Comparison of ENCODE assay signal across 20 cellular contexts in genomic region chr18:79985172-79985571, GRCh38. TPM values are rescaled to one million over a fixed set of nuclear protein-coding genes. Genes with fewer than 3 reads are reported as not detected.
DNase-seq lines count a peak whose midpoint lies in the region; ATAC-seq lines count a peak whose summit lies in the region.
"Had no signal": no experiment of that assay in that cellular context is flagged by ENCODE, and none has a peak within 500 bp of the region (broad histone marks: within the 10 kb centered on the region; RNA-seq: fewer than 3 reads in every experiment).

No MANE protein-coding gene starts in this region.

- ATAC-seq in stimulated activated naive CD8-positive, alpha-beta T cell treated with anti-CD3 and anti-CD28 coated beads, Interleukin-15, amount 100 ng/mL, for 72 hours, result no peak
- ATAC-seq: activated naive CD4-positive, alpha-beta T cell treated with anti-CD3 and anti-CD28 coated beads, Interleukin-2, amount 50 U/mL, for 72 hours; activated T-cell treated with anti-CD3 and anti-CD28 coated beads, Interleukin-2, amount 50 U/mL, for 72 hours; GM23338; heart right ventricle; left lobe of liver; right cardiac atrium; SK-N-SH treated with all-trans-retinoic acid at 6 μM for 48 hours had no signal

- H3K4me3 Mint-ChIP-seq in activated naive CD4-positive, alpha-beta T cell treated with anti-CD3 and anti-CD28 coated beads, Interleukin-2, amount 50 U/mL, for 24 hours, result peak overlapping the region; percentile 69
- peak overlapping the region; percentile 19 for H3K4me3 Mint-ChIP-seq in activated naive CD8-positive, alpha-beta T cell treated with anti-CD3 and anti-CD28 coated beads for 36 hours
- H3K4me3 Mint-ChIP-seq in stimulated activated naive CD8-positive, alpha-beta T cell treated with anti-CD3 and anti-CD28 coated beads, Interleukin-15, amount 100 ng/mL, for 72 hours, result peak overlapping the region; percentile 2 to 62
- H3K4me3 Mint-ChIP-seq: GM23338, nephron progenitor cell had no signal

- no peaks in the 10 kb centered on the region for H3K27me3 Mint-ChIP-seq in activated naive CD4-positive, alpha-beta T cell treated with anti-CD3 and anti-CD28 coated beads, Interleukin-2, amount 50 U/mL, for 24 hours
- H3K27me3 Mint-ChIP-seq in activated naive CD8-positive, alpha-beta T cell treated with anti-CD3 and anti-CD28 coated beads for 36 hours, result no peaks in the 10 kb centered on the region
- no peaks in the 10 kb centered on the region for H3K27me3 Mint-ChIP-seq in stimulated activated naive CD8-positive, alpha-beta T cell treated with anti-CD3 and anti-CD28 coated beads, Interleukin-15, amount 100 ng/mL, for 72 hours

- no peaks in the 10 kb centered on the region for H3K9me3 Mint-ChIP-seq in activated naive CD4-positive, alpha-beta T cell treated with anti-CD3 and anti-CD28 coated beads, Interleukin-2, amount 50 U/mL, for 24 hours
- H3K9me3 Mint-ChIP-seq in activated naive CD8-positive, alpha-beta T cell treated with anti-CD3 and anti-CD28 coated beads for 36 hours, result no peaks in the 10 kb centered on the region
- no peaks in the 10 kb centered on the region for H3K9me3 Mint-ChIP-seq in stimulated activated naive CD8-positive, alpha-beta T cell treated with anti-CD3 and anti-CD28 coated beads, Interleukin-15, amount 100 ng/mL, for 72 hours
- H3K9me3 Mint-ChIP-seq: activated naive CD4-positive, alpha-beta T cell treated with anti-CD3 and anti-CD28 coated beads, Interleukin-2, amount 50 U/mL, for 72 hours; activated T-cell treated with anti-CD3 and anti-CD28 coated beads, Interleukin-2, amount 50 U/mL, for 72 hours; GM23338; nephron progenitor cell had no signal

- DNase-seq in activated naive CD4-positive, alpha-beta T cell treated with Interleukin-2 at 50 U/mL for 16 hours, result no peak
- DNase-seq in activated naive CD8-positive, alpha-beta T cell treated with anti-CD3 and anti-CD28 coated beads for 36 hours, result no peak
- DNase-seq in stimulated activated naive CD8-positive, alpha-beta T cell treated with anti-CD3 and anti-CD28 coated beads, Interleukin-15, amount 100 ng/mL, for 72 hours, result no peak
- DNase-seq in NCI-H128 (lab: John Stamatoyannopoulos, UW; ENCODE audit: unreplicated experiment), result no peak
- DNase-seq in NCI-H1436 treated with DMSO at 0.1 percent for 48 hours (lab: John Stamatoyannopoulos, UW), result no peak
- DNase-seq: activated CD4-positive, CD25-positive, alpha-beta regulatory T cell treated with anti-CD3 and anti-CD28 coated beads, Interleukin-2, amount 50 U/mL, for 72 hours; activated T-cell treated with anti-CD3 and anti-CD28 coated beads, Interleukin-2, amount 50 U/mL, for 72 hours; foreskin fibroblast; heart right ventricle; midbrain; NCI-H1930; NCI-H774; nephron progenitor cell; right cardiac atrium; upper lobe of left lung had no signal

- peaks cover 69% of the 10 kb centered on the region for H3K4me1 Mint-ChIP-seq in activated naive CD4-positive, alpha-beta T cell treated with anti-CD3 and anti-CD28 coated beads, Interleukin-2, amount 50 U/mL, for 24 hours
- peaks cover 62% of the 10 kb centered on the region for H3K4me1 Mint-ChIP-seq in activated naive CD8-positive, alpha-beta T cell treated with anti-CD3 and anti-CD28 coated beads for 36 hours
- peaks cover 72% of the 10 kb centered on the region for H3K4me1 Mint-ChIP-seq in stimulated activated naive CD8-positive, alpha-beta T cell treated with anti-CD3 and anti-CD28 coated beads, Interleukin-15, amount 100 ng/mL, for 72 hours

- no peak overlapping the region for H3K27ac Mint-ChIP-seq in activated naive CD4-positive, alpha-beta T cell treated with anti-CD3 and anti-CD28 coated beads, Interleukin-2, amount 50 U/mL, for 24 hours
- H3K27ac Mint-ChIP-seq in activated naive CD8-positive, alpha-beta T cell treated with anti-CD3 and anti-CD28 coated beads for 36 hours, result no peak overlapping the region
- H3K27ac Mint-ChIP-seq in stimulated activated naive CD8-positive, alpha-beta T cell treated with anti-CD3 and anti-CD28 coated beads, Interleukin-15, amount 100 ng/mL, for 72 hours, result no peak overlapping the region
- H3K27ac Mint-ChIP-seq: GM23338, nephron progenitor cell had no signal

- peaks cover 4% of the 10 kb centered on the region for H3K36me3 Mint-ChIP-seq in activated naive CD4-positive, alpha-beta T cell treated with anti-CD3 and anti-CD28 coated beads, Interleukin-2, amount 50 U/mL, for 24 hours
- H3K36me3 Mint-ChIP-seq in activated naive CD8-positive, alpha-beta T cell treated with anti-CD3 and anti-CD28 coated beads for 36 hours, result peaks cover 49% of the 10 kb centered on the region

RNA-seq across cellular contexts. Expression of gene TXNL4A, which starts 3.2 kb away (rescaled TPM):
- 100 to 1,000 TPM; 230 to 241 TPM for total RNA-seq in activated naive CD8-positive, alpha-beta T cell treated with anti-CD3 and anti-CD28 coated beads for 36 hours

RNA-seq across cellular contexts. Expression of gene HSBP1L1, which starts 20.7 kb away (rescaled TPM):
- total RNA-seq in activated naive CD8-positive, alpha-beta T cell treated with anti-CD3 and anti-CD28 coated beads for 36 hours, result 10 to 100 TPM; 11.2 to 14.5 TPM

RNA-seq across cellular contexts. Expression of gene SLC66A2, which starts 33.7 kb away (rescaled TPM):
- total RNA-seq in activated naive CD8-positive, alpha-beta T cell treated with anti-CD3 and anti-CD28 coated beads for 36 hours, result 10 to 100 TPM; 30.0 to 30.2 TPM

RNA-seq across cellular contexts. Expression of gene RBFA, which starts 49.1 kb away (rescaled TPM):
- 10 to 100 TPM; 53.0 to 54.8 TPM for total RNA-seq in activated naive CD8-positive, alpha-beta T cell treated with anti-CD3 and anti-CD28 coated beads for 36 hours

Comparison
In these comparisons a context has a peak if more than half of its experiments do, and no peak if none do; other contexts are left out.
1. H3K4me3 Mint-ChIP-seq: peak in every context shown above with its lines; median percentile 69 in activated naive CD4-positive, alpha-beta T cell treated with anti-CD3 and anti-CD28 coated beads, Interleukin-2, amount 50 U/mL, for 24 hours; 32 in stimulated activated naive CD8-positive, alpha-beta T cell treated with anti-CD3 and anti-CD28 coated beads, Interleukin-15, amount 100 ng/mL, for 72 hours; 19 in activated naive CD8-positive, alpha-beta T cell treated with anti-CD3 and anti-CD28 coated beads for 36 hours.